Comparison of ENCODE assay signal across 24 cellular contexts in genomic region chr11:126602349-126602940, GRCh38.
DNase-seq lines count a peak whose midpoint lies in the region; ATAC-seq, FAIRE-seq and TF ChIP-seq lines count a peak whose summit lies in the region.
"Had no signal": no experiment of that assay in that cellular context is flagged by ENCODE, and none has a peak within 500 bp of the region (broad histone marks: within the 10 kb centered on the region; RNA-seq: fewer than 3 reads in every experiment).

No MANE protein-coding gene starts in this region.

- H3K4me3 Mint-ChIP-seq in endodermal cell (no peak overlapping the region), neural progenitor cell (peak overlapping the region; percentile 48)
- H3K4me3 Mint-ChIP-seq: CD4-positive, alpha-beta memory T cell had no signal

- peaks cover 48% of the 10 kb centered on the region for H3F3A ChIP-seq in neural progenitor cell (ENCODE audit: low read depth)

- TF ChIP-seq RAD21 in HepG2 (CRISPR knock-in tag; IDR thresholded peaks at IDR 0.05) = no peak

- DNase-seq in HepG2 (ENCODE audit: low spot score) = no peak
- no peak for DNase-seq in right lobe of liver
- no peak for DNase-seq in endodermal cell
- no peak for DNase-seq in neural progenitor cell (ENCODE audit: low spot score)
- no peak for DNase-seq in NCI-H446 treated with DMSO at 0.1 percent for 48 hours (lab: John Stamatoyannopoulos, UW)
- DNase-seq in COR-L47 (lab: John Stamatoyannopoulos, UW) = no peak
- DNase-seq in cerebellar nuclear complex (lab: John Stamatoyannopoulos, UW) = no peak
- DNase-seq: ACHN; CD4-positive, alpha-beta memory T cell; IMR-90; NCI-H1105; NCI-H1694; NCI-H2171; NCI-H345; NCI-H526; OCI-M1; Right ventricle myocardium superior had no signal

- TF ChIP-seq EP300 in HepG2 (IDR thresholded peaks at IDR 0.05; ENCODE audit: low read depth in 2 of 2, low read length in 2 of 2) (no peak), HepG2 (CRISPR knock-in tag; IDR thresholded peaks at IDR 0.05; ENCODE audit: borderline replicate concordance) (no peak)

- no peaks in the 10 kb centered on the region for H3K9me3 Mint-ChIP-seq in endodermal cell
- H3K9me3 Mint-ChIP-seq in neural progenitor cell = no peaks in the 10 kb centered on the region

- TF ChIP-seq CTCF in HepG2 (CRISPR knock-in tag; IDR thresholded peaks at IDR 0.05) (no peak), right lobe of liver (IDR thresholded peaks at IDR 0.05) (no peak), endodermal cell (conservative IDR thresholded peaks at IDR 0.05) (no peak), neural progenitor cell (IDR thresholded peaks at IDR 0.05) (no peak)

- in situ Hi-C loops in HepG2 (cut with HindIII; ENCODE audit: extremely low pct_ligation_motif_present, low pct_unique_long_range_greater_than_20kb) = loop anchor here (10.0 kb wide), 1 partner anchor 158 kb away; no protein-coding TSS in a partner anchor

- intact Hi-C loops in HepG2 (cut with micrococcal nuclease; ENCODE audit: unreplicated experiment) = loop anchor here (10.0 kb wide), 2 partner anchors 158 to 472 kb away; no protein-coding TSS in a partner anchor
- intact Hi-C loops in right lobe of liver (cut with DNase I) = loop anchor here (10.0 kb wide), 2 partner anchors 112 to 382 kb away; no protein-coding TSS in a partner anchor

- H3K27me3 ChIP-seq in HepG2 (ENCODE audit: control insufficient read depth in 1 of 2, insufficient read depth in 2 of 2, low read length in 2 of 2) (peaks cover 1 to 36% of the 10 kb centered on the region in 2 experiments; a peak in 4 of 5 replicates), right lobe of liver (no peaks in the 10 kb centered on the region), endodermal cell (ENCODE audit: control insufficient read depth, insufficient read depth, low read length, poor library complexity, severe bottlenecking) (no peaks in the 10 kb centered on the region), neural progenitor cell (peaks cover 41% of the 10 kb centered on the region)
- H3K27me3 ChIP-seq: BLaER1 treated with 17β-estradiol and CSF1 and Interleukin-3, amounts not matched to agents 10 nM and 100 nM had no signal

- TF ChIP-seq POLR2A in HepG2 (IDR thresholded peaks at IDR 0.05; ENCODE audit: insufficient read depth in 1 of 2, low read depth in 2 of 2, low read length in 2 of 2) = no peak
- TF ChIP-seq POLR2A in right lobe of liver (IDR thresholded peaks at IDR 0.05) = no peak

- H2AFZ ChIP-seq in HepG2 (ENCODE audit: low read length) (no peak overlapping the region), neural progenitor cell (replicated peaks) (no peak overlapping the region)

- H3K27ac ChIP-seq in HepG2 (ENCODE audit: extremely low read length, insufficient read depth, low read length) = no peak overlapping the region
- no peak overlapping the region for H3K27ac ChIP-seq in right lobe of liver
- H3K27ac ChIP-seq in endodermal cell (ENCODE audit: low read depth, low read length) = peak overlapping the region; percentile 53
- H3K27ac ChIP-seq in neural progenitor cell = peak overlapping the region; percentile 48
- H3K27ac ChIP-seq: 22Rv1; BLaER1 treated with 17β-estradiol and CSF1 and Interleukin-3, amounts not matched to agents 10 nM and 100 nM; HL-60 had no signal

- H3K4me3 ChIP-seq in HepG2 (replicated peaks in 1 of 3; ENCODE audit: insufficient read depth in 1 of 3, low read depth in 2 of 3, low read length in 3 of 3) (no peak overlapping the region), right lobe of liver (no peak overlapping the region), endodermal cell (ENCODE audit: low read length) (no peak overlapping the region), neural progenitor cell (peak overlapping the region; percentile 8)
- H3K4me3 ChIP-seq: BLaER1 treated with 17β-estradiol and CSF1 and Interleukin-3, amounts not matched to agents 10 nM and 100 nM; HAP-1 had no signal

- BruUV-seq in HepG2 (replicated peaks; lab: Mats Ljungman, UMichigan) = no TSS peak

- H3K4me2 ChIP-seq in HepG2 (ENCODE audit: low read depth, low read length) = no peak overlapping the region
- peak overlapping the region; percentile 52 for H3K4me2 ChIP-seq in neural progenitor cell

- H3K79me2 ChIP-seq in HepG2 (ENCODE audit: insufficient read depth, low read length) (no peaks in the 10 kb centered on the region), neural progenitor cell (ENCODE audit: low read depth) (no peaks in the 10 kb centered on the region)

- H3K36me3 ChIP-seq in HepG2 (replicated peaks in 1 of 2; ENCODE audit: control insufficient read depth in 1 of 2, insufficient read depth in 2 of 2, low read length in 2 of 2) (no peaks in the 10 kb centered on the region), right lobe of liver (no peaks in the 10 kb centered on the region), endodermal cell (ENCODE audit: control insufficient read depth, insufficient read depth, low read length) (no peaks in the 10 kb centered on the region), neural progenitor cell (no peaks in the 10 kb centered on the region)
- H3K36me3 ChIP-seq: BLaER1 treated with 17β-estradiol and CSF1 and Interleukin-3, amounts not matched to agents 10 nM and 100 nM; HAP-1 had no signal

- H3K27me3 Mint-ChIP-seq in endodermal cell (ENCODE audit: insufficient read depth) (peaks cover 8% of the 10 kb centered on the region), neural progenitor cell (ENCODE audit: insufficient read depth, low read depth) (peaks cover 18% of the 10 kb centered on the region)

- POLR2A ChIA-PET in HepG2 (lab: Yijun Ruan, JAX) = no interaction called here

- CTCF ChIA-PET in HepG2 (lab: Yijun Ruan, JAX; ENCODE audit: low intra/inter-chr PET ratio, low total read pairs) = no interaction called here

- H3K9ac ChIP-seq in HepG2 (ENCODE audit: insufficient read depth, low read depth, low read length) (no peak overlapping the region), endodermal cell (ENCODE audit: extremely low read depth, low read length, poor library complexity, severe bottlenecking) (no peak overlapping the region), neural progenitor cell (no peak overlapping the region)

- H3K9me3 ChIP-seq in HepG2 (ENCODE audit: low read length) (no peaks in the 10 kb centered on the region), right lobe of liver (no peaks in the 10 kb centered on the region), endodermal cell (ENCODE audit: control insufficient read depth, low read length) (no peaks in the 10 kb centered on the region), neural progenitor cell (ENCODE audit: low read depth) (no peaks in the 10 kb centered on the region)
- H3K9me3 ChIP-seq: BLaER1 treated with 17β-estradiol and CSF1 and Interleukin-3, amounts not matched to agents 10 nM and 100 nM; HAP-1 had no signal

- 28% methylated on average over 11 of the region's 12 CpGs for WGBS in HepG2 (ENCODE audit: low lambda C conversion rate)
- 75% methylated on average over 7 of the region's 12 CpGs for WGBS in right lobe of liver (ENCODE audit: insufficient coverage, low coverage, low lambda C conversion rate, missing lambda C conversion rate)
- 50 to 85% methylated on average over 4 to 12 of the region's 12 CpGs for WGBS in endodermal cell (ENCODE audit: insufficient coverage in 1 of 2, insufficient read length in 1 of 2), 2 experiments

- no peaks in the 10 kb centered on the region for H4K20me1 ChIP-seq in HepG2 (ENCODE audit: insufficient read depth, low read length)
- peaks cover under 1% of the 10 kb centered on the region for H4K20me1 ChIP-seq in neural progenitor cell (ENCODE audit: low read depth)
- H4K20me1 ChIP-seq: BLaER1 treated with 17β-estradiol and CSF1 and Interleukin-3, amounts not matched to agents 10 nM and 100 nM had no signal

- FAIRE-seq in HepG2 (lab: Jason Lieb, UNC) = no peak
- FAIRE-seq: G401.6, GM12892 had no signal

- H3K36me3 Mint-ChIP-seq in endodermal cell (ENCODE audit: low read depth) = no peaks in the 10 kb centered on the region
- peaks cover 3% of the 10 kb centered on the region for H3K36me3 Mint-ChIP-seq in neural progenitor cell
- H3K36me3 Mint-ChIP-seq: CD4-positive, alpha-beta memory T cell had no signal

- no peak for ATAC-seq in HepG2
- ATAC-seq in right lobe of liver = no peak
- ATAC-seq in GM19397 (IDR thresholded peaks at IDR 0.05; ENCODE audit: unreplicated experiment) = no peak

- H3K4me1 Mint-ChIP-seq in endodermal cell (peaks cover 34% of the 10 kb centered on the region), neural progenitor cell (peaks cover 83% of the 10 kb centered on the region)

- peak overlapping the region; percentile 85 for H3K27ac Mint-ChIP-seq in endodermal cell
- H3K27ac Mint-ChIP-seq in neural progenitor cell = peak overlapping the region; percentile 95
- H3K27ac Mint-ChIP-seq: CD4-positive, alpha-beta memory T cell had no signal

- peaks cover 11% of the 10 kb centered on the region for H3K4me1 ChIP-seq in HepG2 (ENCODE audit: insufficient read depth, low read length)
- H3K4me1 ChIP-seq in right lobe of liver = no peaks in the 10 kb centered on the region
- peaks cover 11% of the 10 kb centered on the region for H3K4me1 ChIP-seq in endodermal cell (ENCODE audit: control insufficient read depth, insufficient read depth, low read length)
- H3K4me1 ChIP-seq in neural progenitor cell = peaks cover 57% of the 10 kb centered on the region
- H3K4me1 ChIP-seq: HAP-1 had no signal

TF ChIP-seq in HepG2, 621 proteins besides CTCF, POLR2A, EP300 and RAD21:
- peak; percentile 93 for TF ChIP-seq ZNF768 (CRISPR knock-in tag; IDR thresholded peaks at IDR 0.05)
- no peak for TF ChIP-seq SP140L (CRISPR knock-in tag; IDR thresholded peaks at IDR 0.05; ENCODE audit: borderline replicate concordance)

Comparison
In these comparisons a context has a peak if more than half of its experiments do, and no peak if none do; other contexts are left out.
1. H3K27ac ChIP-seq: peak in endodermal cell (single experiment) and neural progenitor cell (single experiment); none in HepG2 (single experiment) and right lobe of liver (0 of 3).